14 cellular contexts compared by ENCODE assay signal in genomic region chr3:115141018-115141757, GRCh38. TPM values are rescaled to one million over a fixed set of nuclear protein-coding genes. Genes with fewer than 3 reads are reported as not detected.
DNase-seq lines count a peak whose midpoint lies in the region; ATAC-seq and TF ChIP-seq lines count a peak whose summit lies in the region.
"Had no signal": no experiment of that assay in that cellular context is flagged by ENCODE, and none has a peak within 500 bp of the region (broad histone marks: within the 10 kb centered on the region; RNA-seq: fewer than 3 reads in every experiment).

No MANE protein-coding gene starts in this region.

- ATAC-seq in GM19438 (IDR thresholded peaks at IDR 0.05; ENCODE audit: low read depth, unreplicated experiment) (peak; percentile 57), HG02642 (IDR thresholded peaks at IDR 0.05; ENCODE audit: poor library complexity, unreplicated experiment) (peak; percentile 66), HG03432 (IDR thresholded peaks at IDR 0.05; ENCODE audit: unreplicated experiment) (peak; percentile 66), GM23338 (no peak)
- ATAC-seq: activated CD4-positive, alpha-beta T cell treated with anti-CD3 and anti-CD28 coated beads for 36 hours; lower lobe of right lung had no signal

- H3F3A ChIP-seq in GM23338 (replicated peaks; ENCODE audit: low read depth) = no peaks in the 10 kb centered on the region

- H3K79me2 ChIP-seq in osteoblast (ENCODE audit: insufficient read depth, low read length) (peaks cover 7% of the 10 kb centered on the region), GM23338 (replicated peaks; ENCODE audit: insufficient read depth) (peaks cover 6% of the 10 kb centered on the region; the same call in 1 of the 2 replicates)

- in situ Hi-C loops in G401 (cut with HindIII; ENCODE audit: low sequenced_read_pairs) = no loop called here

- no peaks in the 10 kb centered on the region for H3K9me2 ChIP-seq in GM23338 (ENCODE audit: insufficient read depth)

- no peak overlapping the region for H3K27ac Mint-ChIP-seq in GM23338
- H3K27ac Mint-ChIP-seq: activated CD4-positive, alpha-beta T cell treated with anti-CD3 and anti-CD28 coated beads for 36 hours had no signal

- H3K9me3 Mint-ChIP-seq in GM23338 = no peaks in the 10 kb centered on the region

- H3K4me3 ChIP-seq in osteoblast (ENCODE audit: insufficient read depth, low read length) (no peak overlapping the region), GM23338 (no peak overlapping the region), Peyer's patch (no peak overlapping the region)
- H3K4me3 ChIP-seq: lower lobe of right lung, smooth muscle cell had no signal

- H3K4me2 ChIP-seq in osteoblast (ENCODE audit: insufficient read depth, low read length) (no peak overlapping the region), GM23338 (no peak overlapping the region)
- H3K4me2 ChIP-seq: KMS-11, smooth muscle cell had no signal

- no peaks in the 10 kb centered on the region for H3K36me3 Mint-ChIP-seq in GM23338 (ENCODE audit: low read depth)

- H3K9me3 ChIP-seq in osteoblast (ENCODE audit: low read depth, low read length) = no peaks in the 10 kb centered on the region
- H3K9me3 ChIP-seq in Peyer's patch = no peaks in the 10 kb centered on the region
- H3K9me3 ChIP-seq: lower lobe of right lung had no signal

- no peaks in the 10 kb centered on the region for H3K4me1 ChIP-seq in osteoblast (ENCODE audit: insufficient read depth, low read length)
- H3K4me1 ChIP-seq in GM23338 (ENCODE audit: insufficient read depth) = peaks cover 14% of the 10 kb centered on the region
- H3K4me1 ChIP-seq in Peyer's patch = peaks cover 0 to 12% (median 0%) of the 10 kb centered on the region in 4 donors

- H2AFZ ChIP-seq in osteoblast (ENCODE audit: low read length) (no peak overlapping the region), GM23338 (no peak overlapping the region)

- DNase-seq in G401 (ENCODE audit: low spot score) = peak; percentile 49
- DNase-seq in osteoblast (ENCODE audit: insufficient read length, low spot score, missing footprints) = no peak
- DNase-seq in NCI-H187 treated with DMSO at 0.1 percent for 48 hours (lab: John Stamatoyannopoulos, UW) = no peak
- no peak for DNase-seq in GM23338 (ENCODE audit: low spot score)
- no peak for DNase-seq in Peyer's patch
- DNase-seq: activated CD4-positive, alpha-beta T cell treated with anti-CD3 and anti-CD28 coated beads for 36 hours; lower lobe of right lung; NCI-H2029 treated with DMSO at 0.1 percent for 48 hours; trophoblast cell had no signal

- H3K4me3 Mint-ChIP-seq in GM23338 = no peak overlapping the region
- H3K4me3 Mint-ChIP-seq: activated CD4-positive, alpha-beta T cell treated with anti-CD3 and anti-CD28 coated beads for 36 hours had no signal

- H3K27me3 ChIP-seq in osteoblast (ENCODE audit: insufficient read depth, low read length) (no peaks in the 10 kb centered on the region), GM23338 (ENCODE audit: insufficient read depth) (no peaks in the 10 kb centered on the region), Peyer's patch (no peaks in the 10 kb centered on the region)

- H4K20me1 ChIP-seq in osteoblast (ENCODE audit: insufficient read depth, low read length) = no peaks in the 10 kb centered on the region
- no peaks in the 10 kb centered on the region for H4K20me1 ChIP-seq in GM23338 (replicated peaks; ENCODE audit: insufficient read depth)

- H3K36me3 ChIP-seq in osteoblast (ENCODE audit: insufficient read depth, low read length) (no peaks in the 10 kb centered on the region), GM23338 (ENCODE audit: insufficient read depth) (no peaks in the 10 kb centered on the region), Peyer's patch (no peaks in the 10 kb centered on the region)
- H3K36me3 ChIP-seq: lower lobe of right lung had no signal

- H3K27ac ChIP-seq in osteoblast (ENCODE audit: low read depth, low read length) (no peak overlapping the region), GM23338 (ENCODE audit: low read depth) (no peak overlapping the region), Peyer's patch (no peak overlapping the region)
- H3K27ac ChIP-seq: KMS-11, lower lobe of right lung had no signal

- no peaks in the 10 kb centered on the region for H3K27me3 Mint-ChIP-seq in GM23338 (ENCODE audit: insufficient read depth, low read depth, poor library complexity)
- H3K27me3 Mint-ChIP-seq: activated CD4-positive, alpha-beta T cell treated with anti-CD3 and anti-CD28 coated beads for 36 hours had no signal

- no peak for TF ChIP-seq CTCF in osteoblast (IDR thresholded peaks at IDR 0.05; ENCODE audit: extremely low read depth, low read depth, low read length)
- TF ChIP-seq CTCF in GM23338 (conservative IDR thresholded peaks at IDR 0.05; ENCODE audit: low read depth in 2 of 2) = no peak
- no peak for TF ChIP-seq CTCF in Peyer's patch (IDR thresholded peaks at IDR 0.05)

- peaks cover 26% of the 10 kb centered on the region for H3K4me1 Mint-ChIP-seq in GM23338

- TF ChIP-seq POLR2A in Peyer's patch (IDR thresholded peaks at IDR 0.05) = no peak

TF ChIP-seq in GM23338, 12 proteins besides CTCF, POLR2A, EP300 and RAD21 (continues in another document):
- no peak for TF ChIP-seq POLR2AphosphoS5 (IDR thresholded peaks at IDR 0.05; ENCODE audit: low read depth)
- no peak for TF ChIP-seq EZH2phosphoT487 (IDR thresholded peaks at IDR 0.05; ENCODE audit: unreplicated experiment)
- TF ChIP-seq NANOG (IDR thresholded peaks at IDR 0.05; ENCODE audit: borderline replicate concordance) = no peak
- TF ChIP-seq, protein P1, sequence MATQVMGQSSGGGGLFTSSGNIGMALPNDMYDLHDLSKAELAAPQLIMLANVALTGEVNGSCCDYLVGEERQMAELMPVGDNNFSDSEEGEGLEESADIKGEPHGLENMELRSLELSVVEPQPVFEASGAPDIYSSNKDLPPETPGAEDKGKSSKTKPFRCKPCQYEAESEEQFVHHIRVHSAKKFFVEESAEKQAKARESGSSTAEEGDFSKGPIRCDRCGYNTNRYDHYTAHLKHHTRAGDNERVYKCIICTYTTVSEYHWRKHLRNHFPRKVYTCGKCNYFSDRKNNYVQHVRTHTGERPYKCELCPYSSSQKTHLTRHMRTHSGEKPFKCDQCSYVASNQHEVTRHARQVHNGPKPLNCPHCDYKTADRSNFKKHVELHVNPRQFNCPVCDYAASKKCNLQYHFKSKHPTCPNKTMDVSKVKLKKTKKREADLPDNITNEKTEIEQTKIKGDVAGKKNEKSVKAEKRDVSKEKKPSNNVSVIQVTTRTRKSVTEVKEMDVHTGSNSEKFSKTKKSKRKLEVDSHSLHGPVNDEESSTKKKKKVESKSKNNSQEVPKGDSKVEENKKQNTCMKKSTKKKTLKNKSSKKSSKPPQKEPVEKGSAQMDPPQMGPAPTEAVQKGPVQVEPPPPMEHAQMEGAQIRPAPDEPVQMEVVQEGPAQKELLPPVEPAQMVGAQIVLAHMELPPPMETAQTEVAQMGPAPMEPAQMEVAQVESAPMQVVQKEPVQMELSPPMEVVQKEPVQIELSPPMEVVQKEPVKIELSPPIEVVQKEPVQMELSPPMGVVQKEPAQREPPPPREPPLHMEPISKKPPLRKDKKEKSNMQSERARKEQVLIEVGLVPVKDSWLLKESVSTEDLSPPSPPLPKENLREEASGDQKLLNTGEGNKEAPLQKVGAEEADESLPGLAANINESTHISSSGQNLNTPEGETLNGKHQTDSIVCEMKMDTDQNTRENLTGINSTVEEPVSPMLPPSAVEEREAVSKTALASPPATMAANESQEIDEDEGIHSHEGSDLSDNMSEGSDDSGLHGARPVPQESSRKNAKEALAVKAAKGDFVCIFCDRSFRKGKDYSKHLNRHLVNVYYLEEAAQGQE (IDR thresholded peaks at IDR 0.05; ENCODE audit: unreplicated experiment) = no peak
- no peak for TF ChIP-seq JUNB (IDR thresholded peaks at IDR 0.05; ENCODE audit: unreplicated experiment)
- no peak for TF ChIP-seq ZNF114 (CRISPR knock-in tag; IDR thresholded peaks at IDR 0.05)
- no peak for TF ChIP-seq STAT1 (IDR thresholded peaks at IDR 0.05; ENCODE audit: unreplicated experiment)

RNA-seq across cellular contexts. Expression of gene ZBTB20, which starts 5.9 kb away (rescaled TPM):
- 0.10 and 0.74 TPM in 2 replicates for total RNA-seq in G401 (2014; rRNA removed; shearing (Covaris generic))
- total RNA-seq in osteoblast = 32.9 and 35.4 TPM in 2 replicates
- 2.6 and 3.3 TPM in 2 replicates for total RNA-seq in GM23338 (2014; rRNA removed; shearing (Covaris generic))
- polyA plus RNA-seq in GM23338 (2016; fragmentation: Nextera tagmentation; extraction: Ambion mirVana) = 1.0 and 2.0 TPM in 2 replicates
- 100 to 1,000 TPM in 1 of 4 donors, 10 to 100 TPM in 3; 19.6 to 135 (median 57.2) TPM for total RNA-seq in Peyer's patch
